Comparison of ENCODE assay signal across 9 cellular contexts in genomic region chr1:22808846-22809501, GRCh38.
DNase-seq lines count a peak whose midpoint lies in the region; ATAC-seq, FAIRE-seq and TF ChIP-seq lines count a peak whose summit lies in the region.
"Had no signal": no experiment of that assay in that cellular context is flagged by ENCODE, and none has a peak within 500 bp of the region (broad histone marks: within the 10 kb centered on the region; RNA-seq: fewer than 3 reads in every experiment).

No MANE protein-coding gene starts in this region.

- H3K4me3 Mint-ChIP-seq in astrocyte (ENCODE audit: unreplicated experiment), result no peak overlapping the region

- TF ChIP-seq CTCF in astrocyte (IDR thresholded peaks at IDR 0.05; ENCODE audit: insufficient read depth, low read depth, low read length), result no peak
- TF ChIP-seq CTCF in smooth muscle cell (IDR thresholded peaks at IDR 0.05; ENCODE audit: borderline replicate concordance, insufficient read depth, poor library complexity, severe bottlenecking), result no peak

- H3K4me3 ChIP-seq in astrocyte (ENCODE audit: insufficient read depth, low read depth, low read length) (no peak overlapping the region), right cardiac atrium (ENCODE audit: low read length) (no peak overlapping the region), smooth muscle cell (no peak overlapping the region)
- H3K4me3 ChIP-seq: GM12878 had no signal

- H2AFZ ChIP-seq in astrocyte (ENCODE audit: low read depth, low read length) (no peak overlapping the region), smooth muscle cell (ENCODE audit: low read depth) (no peak overlapping the region)

- peaks cover 1% of the 10 kb centered on the region for H3K36me3 Mint-ChIP-seq in astrocyte (ENCODE audit: low read depth, unreplicated experiment)

- H3K9me3 Mint-ChIP-seq in astrocyte (ENCODE audit: unreplicated experiment), result no peaks in the 10 kb centered on the region

- H4K20me1 ChIP-seq in astrocyte (ENCODE audit: insufficient read depth, low read length), result peaks cover 24% of the 10 kb centered on the region
- H4K20me1 ChIP-seq in smooth muscle cell (ENCODE audit: low read depth), result peaks cover 26% of the 10 kb centered on the region

- H3K9me3 ChIP-seq in astrocyte (ENCODE audit: insufficient read depth, low read depth, low read length), result no peaks in the 10 kb centered on the region
- no peaks in the 10 kb centered on the region for H3K9me3 ChIP-seq in right cardiac atrium (ENCODE audit: control insufficient read depth, low read length)
- no peaks in the 10 kb centered on the region for H3K9me3 ChIP-seq in smooth muscle cell (replicated peaks; ENCODE audit: low read depth)

- 50% methylated on average over 12 of the region's 12 CpGs for WGBS in right cardiac atrium
- WGBS in smooth muscle cell (ENCODE audit: low lambda C conversion rate), result 7% methylated on average over 12 of the region's 12 CpGs

- H3K27ac Mint-ChIP-seq in astrocyte (ENCODE audit: unreplicated experiment), result no peak overlapping the region

- H3K79me2 ChIP-seq in astrocyte (ENCODE audit: insufficient read depth, low read length), result peaks cover 5% of the 10 kb centered on the region
- no peaks in the 10 kb centered on the region for H3K79me2 ChIP-seq in smooth muscle cell (ENCODE audit: low read depth)

- H3K36me3 ChIP-seq in astrocyte (ENCODE audit: insufficient read depth, low read length) (no peaks in the 10 kb centered on the region), smooth muscle cell (ENCODE audit: low read depth) (no peaks in the 10 kb centered on the region)

- peak; percentile 84 to 87 for ATAC-seq in right cardiac atrium
- ATAC-seq in HG03025 (IDR thresholded peaks at IDR 0.05; ENCODE audit: low FRiP score, unreplicated experiment), result no peak
- ATAC-seq: GM12878 had no signal

- H3K27me3 ChIP-seq in astrocyte (ENCODE audit: insufficient read depth, low read length) (no peaks in the 10 kb centered on the region), right cardiac atrium (ENCODE audit: control insufficient read depth, insufficient read depth) (no peaks in the 10 kb centered on the region), smooth muscle cell (ENCODE audit: low read depth) (peaks cover 63% of the 10 kb centered on the region)

- intact Hi-C loops in right cardiac atrium (cut with DNase I), result no loop called here

- peaks cover 21% of the 10 kb centered on the region for H3K27me3 Mint-ChIP-seq in astrocyte (ENCODE audit: low read depth, unreplicated experiment)

- H3F3A ChIP-seq in smooth muscle cell (ENCODE audit: low read depth), result peaks cover 18% of the 10 kb centered on the region

- peaks cover 11% of the 10 kb centered on the region for H3K4me1 Mint-ChIP-seq in astrocyte (ENCODE audit: low read depth, unreplicated experiment)

- H3K9ac ChIP-seq in astrocyte (ENCODE audit: low read length) (peak overlapping the region; percentile 32), smooth muscle cell (ENCODE audit: low read depth) (peak overlapping the region; percentile 31)

- no peak for FAIRE-seq in astrocyte (lab: Jason Lieb, UNC)
- FAIRE-seq: GM12878 had no signal

- H3K27ac ChIP-seq in astrocyte (ENCODE audit: low read depth, low read length) (peak overlapping the region; percentile 79), right cardiac atrium (ENCODE audit: low read length) (no peak overlapping the region), smooth muscle cell (ENCODE audit: low read depth) (peak overlapping the region; percentile 84)

- H3K4me2 ChIP-seq in astrocyte (ENCODE audit: low read length) (peak overlapping the region; percentile 44), smooth muscle cell (peak overlapping the region; percentile 51)

- H3K4me1 ChIP-seq in astrocyte (ENCODE audit: insufficient read depth, low read length) (peaks cover 20% of the 10 kb centered on the region), right cardiac atrium (ENCODE audit: control insufficient read depth, insufficient read depth, low read length) (no peaks in the 10 kb centered on the region), smooth muscle cell (ENCODE audit: low read depth) (peaks cover 32% of the 10 kb centered on the region)

- DNase-seq in HCEC 1CT, result peak; percentile 75
- peak; percentile 91 for DNase-seq in astrocyte (ENCODE audit: low read depth)
- peak; percentile 82 to 92 (median 91) for DNase-seq in right cardiac atrium
- DNase-seq in smooth muscle cell (lab: John Stamatoyannopoulos, UW; ENCODE audit: unreplicated experiment), result peak; percentile 72
- DNase-seq in NCI-H2227 (lab: John Stamatoyannopoulos, UW; ENCODE audit: unreplicated experiment), result no peak
- DNase-seq in NCI-H345 (lab: John Stamatoyannopoulos, UW), result no peak
- DNase-seq in dedifferentiated amniotic fluid mesenchymal stem cell (ENCODE audit: extremely low spot score), result no peak

Comparison
In these comparisons a context has a peak if more than half of its experiments do, and no peak if none do; other contexts are left out.
1. DNase-seq: peak in HCEC 1CT (single experiment), astrocyte (single experiment), right cardiac atrium (3 of 3) and smooth muscle cell (single experiment); none in NCI-H2227 (single experiment), NCI-H345 (single experiment) and dedifferentiated amniotic fluid mesenchymal stem cell (single experiment).